Comparison of ENCODE assay signal across 17 cellular contexts in the genomic region with DNA sequence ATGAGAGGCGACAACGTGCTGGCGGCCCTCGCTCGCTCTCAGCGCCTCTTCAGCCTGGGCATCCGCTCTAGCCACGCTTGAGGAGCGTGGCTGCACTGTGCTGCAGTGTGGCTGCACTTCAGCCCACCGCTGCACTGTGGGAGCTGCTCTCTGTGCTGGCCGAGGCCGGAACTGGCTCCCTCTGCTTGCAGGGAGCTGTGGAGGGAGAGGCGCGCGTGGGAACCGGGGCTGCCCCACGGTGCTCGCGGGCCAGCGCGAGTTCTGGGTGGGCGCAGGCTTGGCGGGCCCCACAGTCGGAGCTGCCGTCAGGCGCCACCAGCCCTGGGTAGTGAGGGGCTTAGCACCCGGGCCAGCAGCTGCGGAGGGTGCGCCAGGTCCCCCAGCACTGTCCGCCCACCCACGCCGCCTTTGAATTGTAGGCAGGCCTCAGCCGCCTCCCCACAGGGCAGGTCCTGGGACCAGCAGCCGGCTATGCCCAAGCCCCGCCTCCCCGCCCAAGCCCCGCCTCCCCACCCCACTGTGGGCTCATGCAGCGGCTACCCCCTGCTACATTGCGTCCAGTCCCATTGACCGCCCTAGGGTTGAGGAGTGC.
DNase-seq lines count a peak whose midpoint lies in the region; ATAC-seq and TF ChIP-seq lines count a peak whose summit lies in the region.
"Had no signal": no experiment of that assay in that cellular context is flagged by ENCODE, and none has a peak within 500 bp of the region (broad histone marks: within the 10 kb centered on the region; RNA-seq: fewer than 3 reads in every experiment).

No MANE protein-coding gene starts in this region.

- H3K9me3 ChIP-seq in gastroesophageal sphincter, result peaks cover 0 to 6% (median 0%) of the 10 kb centered on the region in 3 donors
- H3K9me3 ChIP-seq in aorta (ENCODE audit: control insufficient read depth, low read length), result no peaks in the 10 kb centered on the region
- H3K9me3 ChIP-seq: BE2C, Caco-2 had no signal

- WGBS in gastroesophageal sphincter (ENCODE audit: low coverage in 1 of 2), 2 donors, result 80% methylated on average over 1 of the region's 40 CpGs; no CpG with 5 or more reads in 1 of the 2 donors
- WGBS in aorta, 2 donors, result 94% methylated on average over 37 to 40 of the region's 40 CpGs

- H3K9me3 Mint-ChIP-seq in GM23338 (peaks cover 19% of the 10 kb centered on the region), type B pancreatic cell (peaks cover 6% of the 10 kb centered on the region)
- H3K9me3 Mint-ChIP-seq in stimulated activated memory B cell treated with anti-CD40 and anti-IgM and Interleukin-4, amounts not matched to agents 10 μg/mL and 1 μg/mL and 100 μg/mL, for 72 hours, result peaks cover 9% of the 10 kb centered on the region

- TF ChIP-seq CTCF in GM23338 (conservative IDR thresholded peaks at IDR 0.05; ENCODE audit: low read depth in 2 of 2) (no peak), gastroesophageal sphincter (IDR thresholded peaks at IDR 0.05) (no peak), type B pancreatic cell (conservative IDR thresholded peaks at IDR 0.05) (no peak), RWPE1 (conservative IDR thresholded peaks at IDR 0.05; ENCODE audit: low read depth) (no peak)

- H3K27ac Mint-ChIP-seq in GM23338, result no peak overlapping the region
- no peak overlapping the region for H3K27ac Mint-ChIP-seq in stimulated activated memory B cell treated with anti-CD40 and anti-IgM and Interleukin-4, amounts not matched to agents 10 μg/mL and 1 μg/mL and 100 μg/mL, for 72 hours
- no peak overlapping the region for H3K27ac Mint-ChIP-seq in type B pancreatic cell
- H3K27ac Mint-ChIP-seq: CD4-positive, alpha-beta T cell; HFFc6 had no signal

- H3K27ac ChIP-seq in GM23338 (ENCODE audit: low read depth) (no peak overlapping the region), gastroesophageal sphincter (no peak overlapping the region), aorta (ENCODE audit: low read depth in 1 of 2, low read length in 2 of 2) (no peak overlapping the region), RWPE1 (no peak overlapping the region)

- peak overlapping the region; percentile 81 for H2AFZ ChIP-seq in GM23338

- POLR2A ChIA-PET in RWPE1 (lab: Yijun Ruan, JAX; ENCODE audit: low non-redundant PET), result no interaction called here

- no peaks in the 10 kb centered on the region for H4K20me1 ChIP-seq in GM23338 (replicated peaks; ENCODE audit: insufficient read depth)

- TF ChIP-seq POLR2A in gastroesophageal sphincter (IDR thresholded peaks at IDR 0.05), result no peak

- TF ChIP-seq EP300 in gastroesophageal sphincter (IDR thresholded peaks at IDR 0.05), result no peak

- H3K4me1 ChIP-seq in GM23338 (ENCODE audit: insufficient read depth) (no peaks in the 10 kb centered on the region), gastroesophageal sphincter (no peaks in the 10 kb centered on the region), aorta (ENCODE audit: control insufficient read depth in 1 of 2, insufficient read depth in 2 of 2, low read length in 2 of 2) (no peaks in the 10 kb centered on the region)
- H3K4me1 ChIP-seq: BE2C, Caco-2 had no signal

- DNase-seq in GM23338 (ENCODE audit: low spot score) (no peak), aorta (no peak), type B pancreatic cell (ENCODE audit: extremely low spot score, unreplicated experiment) (no peak), RWPE1 (ENCODE audit: low spot score) (no peak)
- DNase-seq: ACHN; BE2C; C1 segment of cervical spinal cord; Caco-2; CD4-positive, alpha-beta T cell; GDM1; GOT3; H7; HFFc6 had no signal

- no peak overlapping the region for H3K4me2 ChIP-seq in GM23338

- intact Hi-C loops in aorta (cut with DNase I), result no loop called here

- H3K27me3 Mint-ChIP-seq in GM23338 (ENCODE audit: insufficient read depth, low read depth, poor library complexity), result no peaks in the 10 kb centered on the region
- no peaks in the 10 kb centered on the region for H3K27me3 Mint-ChIP-seq in stimulated activated memory B cell treated with anti-CD40 and anti-IgM and Interleukin-4, amounts not matched to agents 10 μg/mL and 1 μg/mL and 100 μg/mL, for 72 hours
- no peaks in the 10 kb centered on the region for H3K27me3 Mint-ChIP-seq in type B pancreatic cell
- H3K27me3 Mint-ChIP-seq: CD4-positive, alpha-beta T cell had no signal

- H3K4me3 Mint-ChIP-seq in GM23338, result no peak overlapping the region
- H3K4me3 Mint-ChIP-seq in stimulated activated memory B cell treated with anti-CD40 and anti-IgM and Interleukin-4, amounts not matched to agents 10 μg/mL and 1 μg/mL and 100 μg/mL, for 72 hours, result no peak overlapping the region
- H3K4me3 Mint-ChIP-seq in type B pancreatic cell, result no peak overlapping the region
- H3K4me3 Mint-ChIP-seq: CD4-positive, alpha-beta T cell; HFFc6 had no signal

- no peaks in the 10 kb centered on the region for H3K4me1 Mint-ChIP-seq in GM23338
- H3K4me1 Mint-ChIP-seq in stimulated activated memory B cell treated with anti-CD40 and anti-IgM and Interleukin-4, amounts not matched to agents 10 μg/mL and 1 μg/mL and 100 μg/mL, for 72 hours, result no peaks in the 10 kb centered on the region
- H3K4me1 Mint-ChIP-seq in type B pancreatic cell (ENCODE audit: unreplicated experiment), result no peaks in the 10 kb centered on the region

- H3F3A ChIP-seq in GM23338 (replicated peaks; ENCODE audit: low read depth), result no peaks in the 10 kb centered on the region

- ATAC-seq in GM23338 (no peak), gastroesophageal sphincter (peak; percentile 13), aorta (ENCODE audit: low FRiP score) (peak; percentile 57), GM21529 (IDR thresholded peaks at IDR 0.05; ENCODE audit: unreplicated experiment) (no peak)
- peak; percentile 36 for ATAC-seq in stimulated activated memory B cell treated with anti-CD40 and anti-IgM and Interleukin-4, amounts not matched to agents 10 μg/mL and 1 μg/mL and 100 μg/mL, for 72 hours
- ATAC-seq: HCT116 had no signal

- CTCF ChIA-PET in RWPE1 (lab: Yijun Ruan, JAX), result no interaction called here

- H3K36me3 ChIP-seq in GM23338 (ENCODE audit: insufficient read depth) (no peaks in the 10 kb centered on the region), gastroesophageal sphincter (no peaks in the 10 kb centered on the region), aorta (ENCODE audit: control insufficient read depth in 1 of 2, insufficient read depth in 2 of 2, low read length in 1 of 2) (no peaks in the 10 kb centered on the region)
- H3K36me3 ChIP-seq: BE2C had no signal

- H3K79me2 ChIP-seq in GM23338 (replicated peaks; ENCODE audit: insufficient read depth), result no peaks in the 10 kb centered on the region

- no peaks in the 10 kb centered on the region for H3K27me3 ChIP-seq in GM23338 (ENCODE audit: insufficient read depth)
- H3K27me3 ChIP-seq in gastroesophageal sphincter, result no peaks in the 10 kb centered on the region
- no peaks in the 10 kb centered on the region for H3K27me3 ChIP-seq in aorta (ENCODE audit: control insufficient read depth in 1 of 2, insufficient read depth in 2 of 2, low read length in 1 of 2)
- H3K27me3 ChIP-seq: BE2C had no signal

- peaks cover 16% of the 10 kb centered on the region; the same call in 2 of the 3 replicates for H3K36me3 Mint-ChIP-seq in GM23338 (ENCODE audit: low read depth)
- H3K36me3 Mint-ChIP-seq in stimulated activated memory B cell treated with anti-CD40 and anti-IgM and Interleukin-4, amounts not matched to agents 10 μg/mL and 1 μg/mL and 100 μg/mL, for 72 hours, result no peaks in the 10 kb centered on the region
- no peaks in the 10 kb centered on the region for H3K36me3 Mint-ChIP-seq in type B pancreatic cell

- H3K4me3 ChIP-seq in GM23338 (no peak overlapping the region), gastroesophageal sphincter (no peak overlapping the region), aorta (ENCODE audit: low read length in 2 of 2) (no peak overlapping the region)

- H3K9me2 ChIP-seq in GM23338 (ENCODE audit: insufficient read depth), result peaks cover 9% of the 10 kb centered on the region; the same call in 1 of the 2 replicates

TF ChIP-seq in GM23338, 12 proteins besides CTCF, POLR2A, EP300 and RAD21 (continues in another document):
- TF ChIP-seq JUNB (IDR thresholded peaks at IDR 0.05; ENCODE audit: unreplicated experiment) (no peak), ZNF114 (CRISPR knock-in tag; IDR thresholded peaks at IDR 0.05) (no peak), EZH2phosphoT487 (IDR thresholded peaks at IDR 0.05; ENCODE audit: unreplicated experiment) (no peak), ZNF331 (CRISPR knock-in tag; IDR thresholded peaks at IDR 0.05; ENCODE audit: low read depth) (no peak), STAT1 (IDR thresholded peaks at IDR 0.05; ENCODE audit: unreplicated experiment) (no peak), EZH2 (IDR thresholded peaks at IDR 0.05; ENCODE audit: low read depth, unreplicated experiment) (no peak)
- TF ChIP-seq, protein P1, sequence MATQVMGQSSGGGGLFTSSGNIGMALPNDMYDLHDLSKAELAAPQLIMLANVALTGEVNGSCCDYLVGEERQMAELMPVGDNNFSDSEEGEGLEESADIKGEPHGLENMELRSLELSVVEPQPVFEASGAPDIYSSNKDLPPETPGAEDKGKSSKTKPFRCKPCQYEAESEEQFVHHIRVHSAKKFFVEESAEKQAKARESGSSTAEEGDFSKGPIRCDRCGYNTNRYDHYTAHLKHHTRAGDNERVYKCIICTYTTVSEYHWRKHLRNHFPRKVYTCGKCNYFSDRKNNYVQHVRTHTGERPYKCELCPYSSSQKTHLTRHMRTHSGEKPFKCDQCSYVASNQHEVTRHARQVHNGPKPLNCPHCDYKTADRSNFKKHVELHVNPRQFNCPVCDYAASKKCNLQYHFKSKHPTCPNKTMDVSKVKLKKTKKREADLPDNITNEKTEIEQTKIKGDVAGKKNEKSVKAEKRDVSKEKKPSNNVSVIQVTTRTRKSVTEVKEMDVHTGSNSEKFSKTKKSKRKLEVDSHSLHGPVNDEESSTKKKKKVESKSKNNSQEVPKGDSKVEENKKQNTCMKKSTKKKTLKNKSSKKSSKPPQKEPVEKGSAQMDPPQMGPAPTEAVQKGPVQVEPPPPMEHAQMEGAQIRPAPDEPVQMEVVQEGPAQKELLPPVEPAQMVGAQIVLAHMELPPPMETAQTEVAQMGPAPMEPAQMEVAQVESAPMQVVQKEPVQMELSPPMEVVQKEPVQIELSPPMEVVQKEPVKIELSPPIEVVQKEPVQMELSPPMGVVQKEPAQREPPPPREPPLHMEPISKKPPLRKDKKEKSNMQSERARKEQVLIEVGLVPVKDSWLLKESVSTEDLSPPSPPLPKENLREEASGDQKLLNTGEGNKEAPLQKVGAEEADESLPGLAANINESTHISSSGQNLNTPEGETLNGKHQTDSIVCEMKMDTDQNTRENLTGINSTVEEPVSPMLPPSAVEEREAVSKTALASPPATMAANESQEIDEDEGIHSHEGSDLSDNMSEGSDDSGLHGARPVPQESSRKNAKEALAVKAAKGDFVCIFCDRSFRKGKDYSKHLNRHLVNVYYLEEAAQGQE (IDR thresholded peaks at IDR 0.05; ENCODE audit: unreplicated experiment), result no peak

Comparison
In these comparisons a context has a peak if more than half of its experiments do, and no peak if none do; other contexts are left out.
1. ATAC-seq: peak in gastroesophageal sphincter (single experiment), stimulated activated memory B cell treated with anti-CD40 and anti-IgM and Interleukin-4, amounts not matched to agents 10 μg/mL and 1 μg/mL and 100 μg/mL, for 72 hours (single experiment) and aorta (single experiment); none in GM23338 (single experiment) and GM21529 (single experiment).